In the genomic region with DNA sequence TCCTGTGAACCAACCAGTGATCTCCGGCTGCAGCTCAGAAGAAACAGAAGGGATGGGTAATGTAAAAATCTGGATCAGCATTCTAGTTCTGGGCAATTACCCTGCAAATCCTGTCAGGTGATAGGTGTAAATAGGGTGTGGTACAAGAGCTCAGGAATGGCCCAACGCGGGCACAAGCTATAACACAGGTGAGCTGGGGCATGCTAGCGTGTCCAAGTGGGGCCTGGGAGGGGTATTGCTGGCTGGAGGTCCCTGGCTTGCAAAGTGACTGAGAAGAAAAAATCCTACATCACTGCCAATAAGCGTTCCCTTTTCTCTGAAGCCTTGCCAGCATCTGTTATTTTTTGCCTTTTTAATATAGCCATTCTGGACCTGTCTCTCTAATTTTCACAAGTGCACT, we compare ENCODE assay signal across 30 cellular contexts.
"Had no signal": no experiment of that assay in that cellular context is flagged by ENCODE, and none has a peak within 500 bp of the region (broad histone marks: within the 10 kb centered on the region; RNA-seq: fewer than 3 reads in every experiment).

No MANE protein-coding gene starts in this region.

- H3K27ac ChIP-seq: cardiac muscle cell, Peyer's patch, SJSA1 had no signal

- H3K9me3 ChIP-seq: SJSA1, SK-N-SH had no signal

- DNase-seq: activated CD4-positive, alpha-beta T cell treated with anti-CD3 and anti-CD28 coated beads, Interleukin-2, amount 10 ng/mL, durations not matched to agents 24 days and 14 days; activated CD4-positive, alpha-beta T cell treated with anti-CD3 and anti-CD28 coated beads, Interleukin-2, amount 50 U/mL, for 4 hours; activated CD8-positive, alpha-beta T cell treated with anti-CD3 and anti-CD28 coated beads for 36 hours; activated effector memory CD4-positive, alpha-beta T cell treated with anti-CD3 and anti-CD28 coated beads, Interleukin-2, amount 50 U/mL, for 16 hours; activated naive CD4-positive, alpha-beta T cell; activated naive CD4-positive, alpha-beta T cell treated with anti-CD3 and anti-CD28 coated beads, Interleukin-2, amount 50 U/mL, for 16 hours; activated naive CD8-positive, alpha-beta T cell treated with anti-CD3 and anti-CD28 coated beads for 36 hours; activated T-cell treated with anti-CD3 and anti-CD28 coated beads, Interleukin-2, amount 50 U/mL, for 1 hour; activated T-cell treated with anti-CD3 and anti-CD28 coated beads, Interleukin-2, amount 50 U/mL, for 72 hours; amniotic stem cell; aorta; Kasumi-1; KG1; MG63; NCI-H1048; NCI-H1417 treated with DMSO at 0.1 percent for 48 hours; NCI-H2029; NCI-H2107; NCI-H2171; NCI-H524; NCI-H69; NCI-H82; NK-92 treated with Interleukin-12 subunit alpha and Interleukin-12 subunit beta, amount 100 ng/mL, for 24 hours; PC-3; Peyer's patch; RPMI8226; SHP77 treated with DMSO at 0.1 percent for 48 hours; SK-N-SH had no signal

- H3K36me3 ChIP-seq: cardiac muscle cell, MG63, Peyer's patch, SJSA1 had no signal

- H3K27me3 ChIP-seq: cardiac muscle cell, Peyer's patch, SJSA1 had no signal

- H3K4me1 ChIP-seq: Peyer's patch, SJSA1 had no signal

- H3K4me3 ChIP-seq: cardiac muscle cell, MG63, Peyer's patch, SJSA1 had no signal
